8 cellular contexts compared by ENCODE assay signal in the genomic region with DNA sequence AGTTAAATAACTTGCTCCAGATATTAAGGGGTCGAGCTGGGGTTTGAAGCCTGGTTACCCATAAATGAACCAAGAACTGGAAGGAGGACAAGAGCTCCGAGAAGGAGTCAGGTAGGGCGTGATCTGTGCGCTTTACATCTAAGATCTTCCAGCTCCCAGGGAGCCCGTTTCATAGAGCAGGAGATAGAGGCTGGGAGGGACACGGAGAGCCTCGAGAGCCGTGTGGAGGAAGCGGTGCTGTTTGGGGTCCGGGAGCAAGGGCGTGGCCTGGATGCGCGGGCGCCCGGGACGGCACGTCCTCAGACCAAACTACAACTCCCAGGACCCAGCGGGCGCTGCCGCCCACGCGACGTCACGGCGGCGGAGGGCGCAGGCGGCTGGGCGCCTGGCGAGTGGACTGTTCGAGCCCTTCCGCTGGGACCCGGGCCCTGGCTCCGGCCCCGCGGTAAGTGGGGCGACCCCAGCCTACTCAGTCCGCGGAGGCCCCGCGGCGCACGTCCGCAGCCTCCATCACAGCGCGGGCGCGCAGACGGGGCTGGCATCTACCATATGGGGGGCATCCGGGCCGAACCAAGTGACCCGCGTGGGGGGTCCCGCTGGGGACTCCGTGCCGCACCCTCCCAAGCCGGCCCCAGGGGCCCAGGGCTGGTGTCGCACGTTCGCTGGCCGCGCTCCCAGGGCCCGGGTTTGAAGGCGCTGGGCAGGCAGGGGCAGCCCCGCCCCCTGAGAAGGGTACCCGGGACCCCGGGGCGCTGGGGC. TPM values are rescaled to one million over a fixed set of nuclear protein-coding genes. Genes with fewer than 3 reads are reported as not detected.
DNase-seq lines count a peak whose midpoint lies in the region; ATAC-seq lines count a peak whose summit lies in the region.

A gene (plus strand): TSS at position 352 of the 759 bp plus-strand sequence. CDS start 838 bp downstream, outside the sequence.

- H3K36me3 Mint-ChIP-seq in effector memory CD8-positive, alpha-beta T cell (ENCODE audit: insufficient read depth), result peaks cover 18% of the 10 kb centered on the region
- peaks cover 4% of the 10 kb centered on the region for H3K36me3 Mint-ChIP-seq in memory B cell

- H3K9me3 Mint-ChIP-seq in effector memory CD8-positive, alpha-beta T cell, result no peaks in the 10 kb centered on the region
- no peaks in the 10 kb centered on the region for H3K9me3 Mint-ChIP-seq in memory B cell

- peak within 1 kb of the TSS; percentile 54 to 83 for H3K27ac Mint-ChIP-seq in effector memory CD8-positive, alpha-beta T cell
- H3K27ac Mint-ChIP-seq in memory B cell, result peak within 1 kb of the TSS; percentile 73

- peak; percentile 74 for ATAC-seq in HG03439 (IDR thresholded peaks at IDR 0.05; ENCODE audit: unreplicated experiment)
- peak; percentile 70 for ATAC-seq in effector memory CD8-positive, alpha-beta T cell (replicated peaks)
- ATAC-seq in memory B cell (ENCODE audit: low read depth), result peak; percentile 82

- CTCF ChIA-PET in activated CD8-positive, alpha-beta memory T cell treated with anti-CD3 and anti-CD28 coated beads for 36 hours (lab: Charles Lee), result no interaction called here

- POLR2A ChIA-PET in activated CD8-positive, alpha-beta memory T cell treated with anti-CD3 and anti-CD28 coated beads for 36 hours (lab: Charles Lee), result interaction anchor here (2.0 kb wide), 1 partner anchor 9 kb away, joined by 7 read pairs; a partner anchor contains a TSS

- H3K4me1 Mint-ChIP-seq in effector memory CD8-positive, alpha-beta T cell (ENCODE audit: low read depth in 2 of 2), result peaks cover 11 to 13% of the 10 kb centered on the region in 2 donors
- peaks cover 18% of the 10 kb centered on the region for H3K4me1 Mint-ChIP-seq in memory B cell

- DNase-seq in C1 segment of cervical spinal cord (lab: John Stamatoyannopoulos, UW) (peak in 12 of 14 donors; percentile 11 to 77 (median 38)), GM19238 (ENCODE audit: insufficient read length, low spot score) (peak; percentile 90), NCI-H82 treated with DMSO at 0.1 percent for 48 hours (lab: John Stamatoyannopoulos, UW; ENCODE audit: unreplicated experiment) (peak; percentile 52), memory B cell (ENCODE audit: low spot score in 2 of 2) (peak; percentile 38 to 56)
- DNase-seq in effector memory CD8-positive, alpha-beta T cell, result peak; percentile 27 to 43 (median 32)
- DNase-seq in stimulated activated CD8-positive, alpha-beta memory T cell treated with anti-CD3 and anti-CD28 coated beads, Interleukin-12 subunit alpha, Interleukin-12 subunit beta, amount 100 ng/mL, for 4 hours (ENCODE audit: low read depth), result peak; percentile 55

- peak within 1 kb of the TSS; percentile 86 to 88 for H3K4me3 Mint-ChIP-seq in effector memory CD8-positive, alpha-beta T cell
- peak within 1 kb of the TSS; percentile 89 for H3K4me3 Mint-ChIP-seq in memory B cell

- no peaks in the 10 kb centered on the region for H3K27me3 Mint-ChIP-seq in effector memory CD8-positive, alpha-beta T cell
- H3K27me3 Mint-ChIP-seq in memory B cell, result no peaks in the 10 kb centered on the region

RNA-seq across cellular contexts. Expression of the gene that starts here (rescaled TPM):
- 10 to 100 TPM; 49.5 to 49.7 TPM for total RNA-seq in activated CD8-positive, alpha-beta memory T cell treated with anti-CD3 and anti-CD28 coated beads for 36 hours

Comparison
In these comparisons a context has a peak if more than half of its experiments do, and no peak if none do; other contexts are left out.
1. Peak in every context shown above with its lines: DNase-seq and ATAC-seq.
2. DNase-seq: peak in every context shown above with its lines; median percentile 90 in GM19238; 55 in stimulated activated CD8-positive, alpha-beta memory T cell treated with anti-CD3 and anti-CD28 coated beads, Interleukin-12 subunit alpha, Interleukin-12 subunit beta, amount 100 ng/mL, for 4 hours; 52 in NCI-H82 treated with DMSO at 0.1 percent for 48 hours; 47 in memory B cell; 38 in C1 segment of cervical spinal cord; 32 in effector memory CD8-positive, alpha-beta T cell.